Comparison of ENCODE assay signal across 20 cellular contexts in the genomic region with DNA sequence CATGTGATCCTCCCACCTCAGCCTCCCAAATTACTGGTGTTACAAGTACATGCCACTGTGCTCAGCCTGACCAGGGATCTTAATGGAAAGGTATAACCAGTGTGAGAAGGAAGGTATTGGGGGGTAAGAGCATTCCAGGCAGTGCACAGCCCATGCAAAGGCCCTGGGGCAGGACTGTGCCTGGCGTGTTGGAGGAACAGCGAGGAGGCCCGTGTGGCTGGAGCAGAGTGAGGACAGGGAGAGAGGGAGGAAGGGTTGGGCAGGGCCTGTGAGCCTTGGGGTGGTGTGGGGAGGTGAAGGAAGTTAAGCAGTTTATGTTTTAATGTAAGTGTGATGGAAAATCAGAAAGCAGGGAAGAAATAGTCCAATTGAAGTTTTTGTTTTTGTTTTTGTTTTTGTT. TPM values are rescaled to one million over a fixed set of nuclear protein-coding genes. Genes with fewer than 3 reads are reported as not detected.
"Had no signal": no experiment of that assay in that cellular context is flagged by ENCODE, and none has a peak within 500 bp of the region (broad histone marks: within the 10 kb centered on the region; RNA-seq: fewer than 3 reads in every experiment).

No MANE protein-coding gene starts in this region.

- H3K4me3 ChIP-seq: breast epithelium, left ventricle myocardium inferior, pancreas, thyroid gland had no signal

- H3K27ac Mint-ChIP-seq: endodermal cell, memory B cell had no signal

- H3K36me3 ChIP-seq: breast epithelium, left ventricle myocardium inferior, pancreas, thyroid gland had no signal

- ATAC-seq: activated CD4-positive, CD25-positive, alpha-beta regulatory T cell treated with anti-CD3 and anti-CD28 coated beads, Interleukin-2, amount 50 U/mL, for 24 hours; pancreas; T-helper 17 cell had no signal

- H3K27me3 ChIP-seq: thyroid gland had no signal

- H3K27ac ChIP-seq: breast epithelium, left ventricle myocardium inferior, pancreas, thyroid gland had no signal

- H3K27me3 Mint-ChIP-seq: T-helper 17 cell had no signal

- DNase-seq: activated naive CD4-positive, alpha-beta T cell treated with anti-CD3 and anti-CD28 coated beads, Interleukin-2, amount 50 U/mL, for 16 hours; activated T-cell treated with anti-CD3 and anti-CD28 coated beads, Interleukin-2, amount 50 U/mL, for 48 hours; aorta; endodermal cell; erythroblast; kidney; left ventricle myocardium inferior; pancreas; retina; SK-N-SH; stimulated activated CD4-positive, alpha-beta T cell treated with anti-CD3 and anti-CD28 coated beads, Interleukin-15, amount 100 ng/mL, for 24 hours; stimulated activated CD4-positive, alpha-beta T cell treated with anti-CD3 and anti-CD28 coated beads, Interleukin-4, amount 100 ng/mL, for 24 hours; T-helper 17 cell; thyroid gland had no signal

- H3K9me3 Mint-ChIP-seq: endodermal cell, neural crest cell had no signal

- H3K4me3 Mint-ChIP-seq: endodermal cell, memory B cell, neural crest cell had no signal

- H3K9me3 ChIP-seq: breast epithelium, left ventricle myocardium inferior, pancreas, SK-N-SH, thyroid gland had no signal

- H3K4me1 ChIP-seq: breast epithelium, pancreas, thyroid gland had no signal

RNA-seq across cellular contexts. Expression of a gene that starts 1.6 kb away (rescaled TPM):
- total RNA-seq: breast epithelium, dermis microvascular lymphatic vessel endothelial cell, left ventricle myocardium inferior, neural crest cell, thyroid gland had no signal
- polyA plus RNA-seq: pancreas, SK-N-SH had no signal

RNA-seq across cellular contexts. Expression of a gene that starts 3.8 kb away (rescaled TPM):
- total RNA-seq: left ventricle myocardium inferior, skeletal muscle tissue, thyroid gland had no signal
- polyA plus RNA-seq: aorta had no signal

RNA-seq across cellular contexts. Expression of a gene that starts 21.5 kb away (rescaled TPM):
- total RNA-seq: aorta, breast epithelium, dermis microvascular lymphatic vessel endothelial cell, kidney, pancreas, T-helper 17 cell, thyroid gland had no signal
- polyA plus RNA-seq: pancreas had no signal
